ENCODE assay signal across 32 cellular contexts in genomic region chr18:35749701-35750100, GRCh38.
"Had no signal": no experiment of that assay in that cellular context is flagged by ENCODE, and none has a peak within 500 bp of the region (broad histone marks: within the 10 kb centered on the region; RNA-seq: fewer than 3 reads in every experiment).

No MANE protein-coding gene starts in this region.

- H3K4me3 Mint-ChIP-seq: activated B cell treated with CpG ODN at 0.5 μM for 24 hours; activated CD8-positive, alpha-beta T cell treated with anti-CD3 and anti-CD28 coated beads for 36 hours; activated naive CD8-positive, alpha-beta T cell; immature natural killer cell; mesothelial cell of epicardium; naive B cell; nephron progenitor cell; T-helper 2 cell treated with Interferon-gamma antibody and Interleukin-4, amounts not matched to agents 5 μg/mL and 100 μg/mL, for 36 hours; type B pancreatic cell had no signal

- H3K36me3 Mint-ChIP-seq: activated naive CD8-positive, alpha-beta T cell; immature natural killer cell; mesothelial cell of epicardium; type B pancreatic cell had no signal

- H3K4me3 ChIP-seq: body of pancreas, cardiac muscle cell, coronary artery, esophagus squamous epithelium, gastroesophageal sphincter, hepatocyte, ovary, skin epidermis, thoracic aorta, uterus had no signal

- H3K9me3 ChIP-seq: body of pancreas, esophagus squamous epithelium, gastroesophageal sphincter, neutrophil, ovary, thoracic aorta, uterus had no signal

- H3K27me3 Mint-ChIP-seq: activated CD8-positive, alpha-beta T cell treated with anti-CD3 and anti-CD28 coated beads for 36 hours; activated naive CD8-positive, alpha-beta T cell had no signal

- H3K27ac Mint-ChIP-seq: activated B cell treated with CpG ODN at 0.5 μM for 24 hours; activated CD8-positive, alpha-beta T cell treated with anti-CD3 and anti-CD28 coated beads for 36 hours; activated naive CD8-positive, alpha-beta T cell; immature natural killer cell; mesothelial cell of epicardium; nephron progenitor cell; progenitor cell of endocrine pancreas; T-helper 2 cell treated with Interferon-gamma antibody and Interleukin-4, amounts not matched to agents 5 μg/mL and 100 μg/mL, for 36 hours; type B pancreatic cell had no signal

- H3K27me3 ChIP-seq: body of pancreas, cardiac muscle cell, esophagus squamous epithelium, gastroesophageal sphincter, hepatocyte, neutrophil, ovary, uterus had no signal

- H3K36me3 ChIP-seq: cardiac muscle cell, esophagus squamous epithelium, gastroesophageal sphincter, neutrophil, ovary, thoracic aorta, uterus had no signal

- H3K27ac ChIP-seq: body of pancreas, cardiac muscle cell, coronary artery, esophagus squamous epithelium, gastroesophageal sphincter, hepatocyte, neutrophil, ovary, thoracic aorta, uterus had no signal

- H3K4me1 Mint-ChIP-seq: naive B cell had no signal

- H3K4me1 ChIP-seq: body of pancreas, gastroesophageal sphincter, uterus had no signal

- DNase-seq: activated B cell treated with CpG ODN at 0.5 μM for 24 hours; activated CD4-positive, alpha-beta T cell treated with anti-CD3 and anti-CD28 coated beads, Interleukin-2, amount 50 U/mL, for 1 hour; activated CD8-positive, alpha-beta T cell treated with anti-CD3 and anti-CD28 coated beads for 36 hours; activated naive CD4-positive, alpha-beta T cell treated with Interleukin-2 at 50 U/mL for 16 hours; activated T-cell treated with anti-CD3 and anti-CD28 coated beads, Interleukin-2, amount 50 U/mL, for 48 hours; anterior cingulate cortex; body of pancreas; cerebellar nuclear complex; esophagus squamous epithelium; immature natural killer cell; kidney; left colon; naive B cell; nephron progenitor cell; ovary; stimulated activated CD4-positive, alpha-beta T cell treated with anti-CD3 and anti-CD28 coated beads, Interleukin-12 subunit alpha, Interleukin-12 subunit beta, amount 100 ng/mL, for 4 hours; stimulated activated CD4-positive, alpha-beta T cell treated with anti-CD3 and anti-CD28 coated beads, Interleukin-4, amount 100 ng/mL, for 1 hour; stimulated activated naive CD8-positive, alpha-beta T cell treated with anti-CD3 and anti-CD28 coated beads, Interleukin-15, Interleukin-2, amounts not matched to agents 100 U/mL and 50 U/mL, for 24 hours; uterus had no signal

- H2AFZ ChIP-seq: hepatocyte had no signal

- ATAC-seq: activated CD8-positive, alpha-beta T cell treated with anti-CD3 and anti-CD28 coated beads for 36 hours; body of pancreas; gastroesophageal sphincter; left colon; sciatic nerve; stimulated activated naive CD8-positive, alpha-beta T cell treated with anti-CD3 and anti-CD28 coated beads, Interleukin-15, Interleukin-2, amounts not matched to agents 100 U/mL and 50 U/mL, for 24 hours had no signal

- H3K4me2 ChIP-seq: hepatocyte had no signal

- H3K79me2 ChIP-seq: hepatocyte had no signal

- H3K9me3 Mint-ChIP-seq: activated B cell treated with CpG ODN at 0.5 μM for 24 hours, immature natural killer cell, mesothelial cell of epicardium, type B pancreatic cell had no signal
